In the genomic region with DNA sequence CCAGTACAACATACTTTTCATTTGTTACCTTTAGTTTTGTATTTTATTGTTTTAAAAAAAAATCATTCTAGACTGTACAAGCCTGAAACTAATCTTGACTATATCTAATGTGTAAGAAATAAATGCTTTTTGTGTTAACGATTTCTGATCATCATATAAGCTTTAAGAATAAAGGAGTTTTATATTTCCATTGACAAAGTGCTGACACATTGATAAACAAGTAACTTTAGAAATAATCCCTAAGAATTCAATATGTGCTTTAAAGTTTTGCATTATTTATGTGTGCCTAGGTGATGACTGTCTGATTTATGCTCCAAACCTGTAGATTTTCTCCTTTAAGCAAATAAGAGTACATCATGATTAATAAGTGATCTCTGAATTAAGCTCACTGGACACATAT, we compare ENCODE assay signal across 18 cellular contexts.
A peak's percentile ranks its signal among the peaks of the same experiment; 100 is the strongest.
DNase-seq lines count a peak whose midpoint lies in the region; ATAC-seq, FAIRE-seq and TF ChIP-seq lines count a peak whose summit lies in the region.
"Had no signal": no experiment of that assay in that cellular context is flagged by ENCODE, and none has a peak within 500 bp of the region (broad histone marks: within the 10 kb centered on the region; RNA-seq: fewer than 3 reads in every experiment).

No MANE protein-coding gene starts in this region.

- no peak for ATAC-seq in activated T-helper 17 cell treated with anti-CD3 and anti-CD28 coated beads, Interleukin-2, amount 50 U/mL, for 72 hours (replicated peaks)
- ATAC-seq: CD8-positive, alpha-beta T cell; GM12878 had no signal

- H3K36me3 Mint-ChIP-seq in activated T-helper 17 cell treated with anti-CD3 and anti-CD28 coated beads, Interleukin-2, amount 50 U/mL, for 72 hours (ENCODE audit: low read depth) = no peaks in the 10 kb centered on the region
- H3K36me3 Mint-ChIP-seq in type B pancreatic cell = no peaks in the 10 kb centered on the region
- H3K36me3 Mint-ChIP-seq: CD8-positive, alpha-beta T cell had no signal

- DNase-seq in D721Med (ENCODE audit: insufficient read length, low spot score) (no peak), NCI-H2196 treated with DMSO at 0.1 percent for 48 hours (lab: John Stamatoyannopoulos, UW; ENCODE audit: unreplicated experiment) (no peak), type B pancreatic cell (ENCODE audit: extremely low spot score, unreplicated experiment) (no peak)
- no peak for DNase-seq in activated naive CD4-positive, alpha-beta T cell treated with Interleukin-2 at 50 U/mL for 16 hours
- DNase-seq: Caco-2; CD8-positive, alpha-beta T cell; DMS 273 treated with DMSO at 0.1 percent for 48 hours; DMS79; EL; GDM1; GOT3; HFFc6 had no signal

- peaks cover 10% of the 10 kb centered on the region for H3K4me1 Mint-ChIP-seq in activated T-helper 17 cell treated with anti-CD3 and anti-CD28 coated beads, Interleukin-2, amount 50 U/mL, for 72 hours
- no peaks in the 10 kb centered on the region for H3K4me1 Mint-ChIP-seq in type B pancreatic cell (ENCODE audit: unreplicated experiment)
- H3K4me1 Mint-ChIP-seq: B cell had no signal

- peak; percentile 95 for FAIRE-seq in D721Med (lab: Jason Lieb, UNC)
- FAIRE-seq in colon (lab: Jason Lieb, UNC) = peak; percentile 66
- FAIRE-seq: GM12878, H54 had no signal

- TF ChIP-seq CTCF in D721Med (IDR thresholded peaks at IDR 0.05; ENCODE audit: insufficient read depth, missing control alignments) (no peak), type B pancreatic cell (conservative IDR thresholded peaks at IDR 0.05) (no peak)

- no peak overlapping the region for H3K4me3 Mint-ChIP-seq in activated T-helper 17 cell treated with anti-CD3 and anti-CD28 coated beads, Interleukin-2, amount 50 U/mL, for 72 hours
- no peak overlapping the region for H3K4me3 Mint-ChIP-seq in type B pancreatic cell
- H3K4me3 Mint-ChIP-seq: B cell; CD4-positive, CD25-positive, alpha-beta regulatory T cell; CD8-positive, alpha-beta T cell; HFFc6 had no signal

- H3K27me3 Mint-ChIP-seq in activated T-helper 17 cell treated with anti-CD3 and anti-CD28 coated beads, Interleukin-2, amount 50 U/mL, for 72 hours = no peaks in the 10 kb centered on the region
- no peaks in the 10 kb centered on the region for H3K27me3 Mint-ChIP-seq in type B pancreatic cell
- H3K27me3 Mint-ChIP-seq: B cell; CD4-positive, CD25-positive, alpha-beta regulatory T cell had no signal

- no peaks in the 10 kb centered on the region for H3K9me3 Mint-ChIP-seq in activated T-helper 17 cell treated with anti-CD3 and anti-CD28 coated beads, Interleukin-2, amount 50 U/mL, for 72 hours
- H3K9me3 Mint-ChIP-seq in type B pancreatic cell = no peaks in the 10 kb centered on the region
- H3K9me3 Mint-ChIP-seq: CD4-positive, CD25-positive, alpha-beta regulatory T cell; CD8-positive, alpha-beta T cell; HFFc6 had no signal

- H3K27ac Mint-ChIP-seq in activated T-helper 17 cell treated with anti-CD3 and anti-CD28 coated beads, Interleukin-2, amount 50 U/mL, for 72 hours = peak overlapping the region; percentile 60
- no peak overlapping the region for H3K27ac Mint-ChIP-seq in type B pancreatic cell
- H3K27ac Mint-ChIP-seq: B cell; CD8-positive, alpha-beta T cell; HFFc6 had no signal
